In the genomic region with DNA sequence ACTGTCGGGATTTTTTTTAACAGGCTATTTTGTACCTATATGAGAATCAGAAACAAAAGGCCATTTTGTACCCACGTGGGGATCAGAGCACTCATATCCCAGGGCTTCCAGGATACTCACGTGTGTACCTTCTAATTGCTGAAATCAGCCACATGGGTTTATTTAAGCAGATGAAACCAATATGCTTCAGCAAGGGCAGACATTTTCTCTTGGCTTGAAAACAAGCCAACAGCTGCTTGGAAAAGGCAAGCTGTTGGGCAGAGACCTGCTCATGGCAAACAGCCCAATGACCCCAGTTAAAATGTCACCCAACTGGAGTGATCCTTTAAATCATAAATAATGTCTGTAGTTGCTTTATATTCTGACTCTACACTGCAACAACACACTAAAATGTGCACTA, we compare ENCODE assay signal across 19 cellular contexts. TPM values are rescaled to one million over a fixed set of nuclear protein-coding genes. Genes with fewer than 3 reads are reported as not detected.
A peak's percentile ranks its signal among the peaks of the same experiment; 100 is the strongest.
DNase-seq lines count a peak whose midpoint lies in the region; ATAC-seq, FAIRE-seq and TF ChIP-seq lines count a peak whose summit lies in the region.
"Had no signal": no experiment of that assay in that cellular context is flagged by ENCODE, and none has a peak within 500 bp of the region (broad histone marks: within the 10 kb centered on the region; RNA-seq: fewer than 3 reads in every experiment).

No MANE protein-coding gene starts in this region.

- DNase-seq in LHCN-M2 (ENCODE audit: low read depth) (peak; percentile 74), NCI-H2196 (lab: John Stamatoyannopoulos, UW; ENCODE audit: unreplicated experiment) (peak; percentile 60), retinal pigment epithelial cell (ENCODE audit: low read depth) (peak; percentile 42), RCC 7860 (ENCODE audit: low spot score) (no peak), NCI-H2107 (lab: John Stamatoyannopoulos, UW) (no peak)
- DNase-seq: activated CD4-positive, CD25-positive, alpha-beta regulatory T cell treated with anti-CD3 and anti-CD28 coated beads, Interleukin-2, amount 50 U/mL, for 72 hours; DMS79; effector memory CD8-positive, alpha-beta T cell; immature natural killer cell; naive thymus-derived CD4-positive, alpha-beta T cell; NCI-H1048; posterior cingulate gyrus; T-helper 9 cell; tibial artery had no signal

- peak overlapping the region in 2 of 5 experiments; percentile 1 to 41 for H3K4me3 Mint-ChIP-seq in brain
- H3K4me3 Mint-ChIP-seq: effector memory CD8-positive, alpha-beta T cell; immature natural killer cell; naive thymus-derived CD4-positive, alpha-beta T cell; stimulated activated memory B cell treated with anti-CD40 and anti-IgM and Interleukin-4, amounts not matched to agents 10 μg/mL and 1 μg/mL and 100 μg/mL, for 72 hours had no signal

- no peak overlapping the region for H3K4me3 ChIP-seq in retinal pigment epithelial cell (ENCODE audit: low read length)
- H3K4me3 ChIP-seq: lung, tibial artery had no signal

- peak overlapping the region; percentile 77 to 97 (median 83) for H3K27ac Mint-ChIP-seq in brain
- H3K27ac Mint-ChIP-seq: effector memory CD8-positive, alpha-beta T cell; IgD-negative memory B cell; immature natural killer cell; naive thymus-derived CD4-positive, alpha-beta T cell; stimulated activated memory B cell treated with anti-CD40 and anti-IgM and Interleukin-4, amounts not matched to agents 10 μg/mL and 1 μg/mL and 100 μg/mL, for 72 hours had no signal

- H3K27me3 Mint-ChIP-seq in brain: peaks cover 25% of the 10 kb centered on the region
- H3K27me3 Mint-ChIP-seq: effector memory CD8-positive, alpha-beta T cell; stimulated activated memory B cell treated with anti-CD40 and anti-IgM and Interleukin-4, amounts not matched to agents 10 μg/mL and 1 μg/mL and 100 μg/mL, for 72 hours had no signal

- H3K9me3 Mint-ChIP-seq in brain: peaks cover 0 to 18% (median 8%) of the 10 kb centered on the region in 5 experiments
- H3K9me3 Mint-ChIP-seq: effector memory CD8-positive, alpha-beta T cell; IgD-negative memory B cell; immature natural killer cell; naive thymus-derived CD4-positive, alpha-beta T cell; stimulated activated memory B cell treated with anti-CD40 and anti-IgM and Interleukin-4, amounts not matched to agents 10 μg/mL and 1 μg/mL and 100 μg/mL, for 72 hours had no signal

- no peak for ATAC-seq in GM19328 (IDR thresholded peaks at IDR 0.05; ENCODE audit: unreplicated experiment)
- ATAC-seq: effector memory CD8-positive, alpha-beta T cell; naive thymus-derived CD4-positive, alpha-beta T cell; stimulated activated memory B cell treated with anti-CD40 and anti-IgM and Interleukin-4, amounts not matched to agents 10 μg/mL and 1 μg/mL and 100 μg/mL, for 72 hours had no signal

- no peak for FAIRE-seq in RCC 7860 (lab: Jason Lieb, UNC)

- H3K4me1 Mint-ChIP-seq in brain: peaks cover 26% of the 10 kb centered on the region

- no peak for TF ChIP-seq CTCF in brain (conservative IDR thresholded peaks at IDR 0.05)
- TF ChIP-seq CTCF in retinal pigment epithelial cell (conservative IDR thresholded peaks at IDR 0.05; ENCODE audit: low read depth, low read length): no peak

- no peaks in the 10 kb centered on the region for H3K36me3 Mint-ChIP-seq in brain
- H3K36me3 Mint-ChIP-seq: IgD-negative memory B cell; immature natural killer cell; naive thymus-derived CD4-positive, alpha-beta T cell; stimulated activated memory B cell treated with anti-CD40 and anti-IgM and Interleukin-4, amounts not matched to agents 10 μg/mL and 1 μg/mL and 100 μg/mL, for 72 hours had no signal

RNA-seq across cellular contexts. Expression of a gene that starts 26.5 kb away (rescaled TPM):
- total RNA-seq in LHCN-M2 (2014; rRNA removed): 80.2 and 85.7 TPM in 2 replicates
- polyA plus RNA-seq in LHCN-M2 (2012): 1,225 TPM
- 836 TPM for polyA plus RNA-seq in brain (ENCODE audit: insufficient read depth, low read depth, low replicate concordance)

Comparison
In these comparisons a context has a peak if more than half of its experiments do, and no peak if none do; other contexts are left out.
1. DNase-seq: peak in LHCN-M2 (single experiment), NCI-H2196 (single experiment) and retinal pigment epithelial cell (single experiment); none in RCC 7860 (single experiment) and NCI-H2107 (single experiment).